ENCODE assay signal across 14 cellular contexts in the genomic region with DNA sequence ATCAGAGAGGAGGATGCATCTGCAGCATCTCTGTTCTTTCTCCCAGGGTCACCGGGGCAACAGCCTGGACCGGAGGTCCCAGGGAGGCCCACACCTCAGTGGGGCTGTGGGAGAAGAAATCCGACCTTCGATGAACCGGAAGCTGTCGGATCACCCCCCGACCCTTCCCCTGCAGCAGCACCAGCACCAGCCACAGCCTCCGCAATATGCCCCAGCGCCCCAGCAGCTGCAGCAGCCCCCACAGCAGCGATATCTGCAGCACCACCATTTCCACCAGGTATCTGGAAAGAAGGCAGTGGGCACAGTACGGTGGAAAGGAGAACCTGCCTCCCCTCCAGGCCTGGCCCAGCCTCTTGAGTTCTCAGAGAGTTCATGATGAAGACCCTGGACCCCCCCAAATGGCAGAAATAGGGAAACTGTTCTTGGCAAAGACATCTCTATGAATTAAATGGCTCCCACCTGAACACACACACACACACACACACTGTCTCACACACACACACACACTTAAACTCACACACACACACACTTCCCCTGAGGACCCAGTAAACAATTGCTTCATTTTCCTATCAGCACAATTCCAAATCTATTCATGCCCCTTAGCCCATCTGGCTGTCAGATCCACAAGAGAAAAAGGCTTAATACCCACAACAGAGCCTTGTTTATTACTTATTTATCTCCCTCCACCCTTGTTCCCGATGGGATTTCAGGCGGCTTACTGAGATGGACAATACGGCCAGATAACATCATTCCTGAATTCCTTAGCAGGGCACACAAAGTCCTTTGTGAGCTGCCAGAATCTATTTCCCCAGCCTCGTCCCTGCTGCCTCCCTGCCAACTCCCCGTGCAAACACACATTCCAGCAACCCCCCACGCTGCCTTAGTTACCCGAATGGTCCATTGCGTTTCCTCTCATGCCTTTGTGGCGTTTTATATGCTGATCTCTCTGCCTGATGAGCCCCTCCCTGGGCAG. TPM values are rescaled to one million over a fixed set of nuclear protein-coding genes. Genes with fewer than 3 reads are reported as not detected.
DNase-seq lines count a peak whose midpoint lies in the region; ATAC-seq and TF ChIP-seq lines count a peak whose summit lies in the region.
"Had no signal": no experiment of that assay in that cellular context is flagged by ENCODE, and none has a peak within 500 bp of the region (broad histone marks: within the 10 kb centered on the region; RNA-seq: fewer than 3 reads in every experiment).

No MANE protein-coding gene starts in this region.

- H3K27me3 ChIP-seq in suprapubic skin, result peaks cover 15% of the 10 kb centered on the region

- H3K27ac ChIP-seq in suprapubic skin, result peak overlapping the region; percentile 7

- H3K36me3 ChIP-seq in suprapubic skin, result no peaks in the 10 kb centered on the region

- no peak for TF ChIP-seq POLR2A in suprapubic skin (IDR thresholded peaks at IDR 0.05)

- WGBS in suprapubic skin, result 58% methylated on average over 17 of the region's 20 CpGs

- no peak overlapping the region for H3K4me3 Mint-ChIP-seq in activated CD8-positive, alpha-beta memory T cell treated with anti-CD3 and anti-CD28 coated beads, Interleukin-2, amount 10 ng/mL, durations not matched to agents 7 days and 5 days
- no peak overlapping the region for H3K4me3 Mint-ChIP-seq in central memory CD8-positive, alpha-beta T cell
- H3K4me3 Mint-ChIP-seq: mesothelial cell of epicardium had no signal

- H3K36me3 Mint-ChIP-seq in activated CD8-positive, alpha-beta memory T cell treated with anti-CD3 and anti-CD28 coated beads, Interleukin-2, amount 10 ng/mL, durations not matched to agents 7 days and 5 days, result peaks cover 91% of the 10 kb centered on the region
- H3K36me3 Mint-ChIP-seq in central memory CD8-positive, alpha-beta T cell (ENCODE audit: insufficient read depth), result peaks cover 83% of the 10 kb centered on the region
- H3K36me3 Mint-ChIP-seq: mesothelial cell of epicardium had no signal

- peaks cover 7% of the 10 kb centered on the region for H3K4me1 Mint-ChIP-seq in activated CD8-positive, alpha-beta memory T cell treated with anti-CD3 and anti-CD28 coated beads, Interleukin-2, amount 10 ng/mL, durations not matched to agents 7 days and 5 days
- peaks cover 22% of the 10 kb centered on the region for H3K4me1 Mint-ChIP-seq in central memory CD8-positive, alpha-beta T cell

- H3K9me3 Mint-ChIP-seq in activated CD8-positive, alpha-beta memory T cell treated with anti-CD3 and anti-CD28 coated beads, Interleukin-2, amount 10 ng/mL, durations not matched to agents 7 days and 5 days (ENCODE audit: low read depth), result no peaks in the 10 kb centered on the region
- H3K9me3 Mint-ChIP-seq in central memory CD8-positive, alpha-beta T cell, result no peaks in the 10 kb centered on the region
- H3K9me3 Mint-ChIP-seq: mesothelial cell of epicardium had no signal

- TF ChIP-seq EP300 in suprapubic skin (IDR thresholded peaks at IDR 0.05), result no peak

- H3K4me1 ChIP-seq in suprapubic skin, result peaks cover 13% of the 10 kb centered on the region

- no peak overlapping the region for H3K4me3 ChIP-seq in suprapubic skin

- H3K9me3 ChIP-seq in suprapubic skin, result no peaks in the 10 kb centered on the region

- no peak for DNase-seq in activated CD8-positive, alpha-beta memory T cell treated with anti-CD3 and anti-CD28 coated beads, Interleukin-2, amount 10 ng/mL, durations not matched to agents 7 days and 5 days
- DNase-seq in activated CD8-positive, alpha-beta memory T cell treated with anti-CD3 and anti-CD28 coated beads for 24 hours, result no peak
- no peak for DNase-seq in central memory CD8-positive, alpha-beta T cell (ENCODE audit: low spot score in 2 of 2)
- DNase-seq in iPS-NIHi11 (ENCODE audit: low spot score), result peak; percentile 29
- no peak for DNase-seq in suprapubic skin (ENCODE audit: low spot score in 2 of 2)
- no peak for DNase-seq in NCI-H2081 (lab: John Stamatoyannopoulos, UW)
- no peak for DNase-seq in NCI-H226
- DNase-seq: activated CD4-positive, alpha-beta T cell treated with anti-CD3 and anti-CD28 coated beads, Interleukin-2, amount 50 U/mL, for 4 hours; activated naive CD4-positive, alpha-beta T cell treated with Interleukin-2 at 50 U/mL for 16 hours; effector CD4-positive, alpha-beta T cell; NCI-H774 had no signal

- no peak for ATAC-seq in activated CD8-positive, alpha-beta memory T cell treated with anti-CD3 and anti-CD28 coated beads, Interleukin-2, amount 10 ng/mL, durations not matched to agents 7 days and 5 days
- ATAC-seq in central memory CD8-positive, alpha-beta T cell (replicated peaks; ENCODE audit: extremely low read depth, poor library complexity, severe bottlenecking), result no peak
- no peak for ATAC-seq in HG03342 (IDR thresholded peaks at IDR 0.05; ENCODE audit: unreplicated experiment)

- TF ChIP-seq CTCF in suprapubic skin (IDR thresholded peaks at IDR 0.05), result no peak

- H3K27ac Mint-ChIP-seq in activated CD8-positive, alpha-beta memory T cell treated with anti-CD3 and anti-CD28 coated beads, Interleukin-2, amount 10 ng/mL, durations not matched to agents 7 days and 5 days, result peak overlapping the region; percentile 50
- H3K27ac Mint-ChIP-seq in central memory CD8-positive, alpha-beta T cell (ENCODE audit: low read depth), result peak overlapping the region; percentile 4
- H3K27ac Mint-ChIP-seq: mesothelial cell of epicardium had no signal

- H3K27me3 Mint-ChIP-seq in activated CD8-positive, alpha-beta memory T cell treated with anti-CD3 and anti-CD28 coated beads, Interleukin-2, amount 10 ng/mL, durations not matched to agents 7 days and 5 days, result no peaks in the 10 kb centered on the region
- no peaks in the 10 kb centered on the region for H3K27me3 Mint-ChIP-seq in central memory CD8-positive, alpha-beta T cell

- CTCF ChIA-PET in activated CD8-positive, alpha-beta memory T cell treated with anti-CD3 and anti-CD28 coated beads, Interleukin-2, amount 10 ng/mL, durations not matched to agents 7 days and 5 days (lab: Charles Lee), result interaction anchor here (0.7 to 1.8 kb wide), 3 partner anchors 9 to 56 kb away, joined by 3 to 5 read pairs (median 3); no protein-coding TSS in a partner anchor

RNA-seq across cellular contexts. Expression of a gene that starts 8.1 kb away (rescaled TPM):
- total RNA-seq in activated CD8-positive, alpha-beta memory T cell treated with anti-CD3 and anti-CD28 coated beads, Interleukin-2, amount 10 ng/mL, durations not matched to agents 7 days and 5 days, result 10 to 100 TPM in 1 of 2 experiments, 1 to 10 TPM in 1; 5.1 to 11.0 TPM
- total RNA-seq in suprapubic skin, result 1 to 10 TPM in 1 of 4 donors, under 1 TPM in 1, not detected in 2; 0.76 to 1.4 TPM
- total RNA-seq: HT1080, mesothelial cell of epicardium had no signal

RNA-seq across cellular contexts. Expression of a gene that starts 26.5 kb away (rescaled TPM):
- total RNA-seq in activated CD8-positive, alpha-beta memory T cell treated with anti-CD3 and anti-CD28 coated beads, Interleukin-2, amount 10 ng/mL, durations not matched to agents 7 days and 5 days, result not detected
- total RNA-seq in suprapubic skin, result 10 to 100 TPM; 54.5 to 78.1 (median 69.3) TPM

Comparison
In these comparisons a context has a peak if more than half of its experiments do, and no peak if none do; other contexts are left out.
1. RNA of a gene that starts 26.5 kb away (total RNA-seq): 54.5 to 78.1 TPM in suprapubic skin; not detected in activated CD8-positive, alpha-beta memory T cell treated with anti-CD3 and anti-CD28 coated beads, Interleukin-2, amount 10 ng/mL, durations not matched to agents 7 days and 5 days; every median in the first group is over 10 times any median in the second.